ENCODE assay signal across 1 cellular context in the genomic region with DNA sequence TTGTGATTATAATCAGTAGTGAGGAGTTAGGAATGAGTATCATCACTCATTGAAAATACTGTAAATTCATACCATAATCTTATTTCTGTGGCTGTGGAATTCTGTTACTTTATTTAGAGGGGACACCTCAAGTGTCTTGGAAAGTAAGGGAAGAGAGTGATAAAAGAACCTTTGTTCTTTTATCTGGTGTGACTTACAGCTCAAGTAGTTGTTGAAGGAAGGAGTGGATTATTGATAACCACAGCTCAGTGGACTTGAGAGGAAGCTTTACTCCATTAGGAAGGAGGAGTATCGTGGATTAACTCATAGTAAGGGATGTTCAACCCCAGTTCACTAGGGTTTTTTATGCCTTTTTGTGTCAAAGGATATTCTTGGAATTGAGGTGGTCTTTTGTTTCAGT.
TF ChIP-seq lines count a peak whose summit lies in the region.

No MANE protein-coding gene starts in this region.

TF ChIP-seq in WTC11, 78 proteins besides CTCF, POLR2A, EP300 and RAD21 (continued from another document):
- TF ChIP-seq, protein P1, sequence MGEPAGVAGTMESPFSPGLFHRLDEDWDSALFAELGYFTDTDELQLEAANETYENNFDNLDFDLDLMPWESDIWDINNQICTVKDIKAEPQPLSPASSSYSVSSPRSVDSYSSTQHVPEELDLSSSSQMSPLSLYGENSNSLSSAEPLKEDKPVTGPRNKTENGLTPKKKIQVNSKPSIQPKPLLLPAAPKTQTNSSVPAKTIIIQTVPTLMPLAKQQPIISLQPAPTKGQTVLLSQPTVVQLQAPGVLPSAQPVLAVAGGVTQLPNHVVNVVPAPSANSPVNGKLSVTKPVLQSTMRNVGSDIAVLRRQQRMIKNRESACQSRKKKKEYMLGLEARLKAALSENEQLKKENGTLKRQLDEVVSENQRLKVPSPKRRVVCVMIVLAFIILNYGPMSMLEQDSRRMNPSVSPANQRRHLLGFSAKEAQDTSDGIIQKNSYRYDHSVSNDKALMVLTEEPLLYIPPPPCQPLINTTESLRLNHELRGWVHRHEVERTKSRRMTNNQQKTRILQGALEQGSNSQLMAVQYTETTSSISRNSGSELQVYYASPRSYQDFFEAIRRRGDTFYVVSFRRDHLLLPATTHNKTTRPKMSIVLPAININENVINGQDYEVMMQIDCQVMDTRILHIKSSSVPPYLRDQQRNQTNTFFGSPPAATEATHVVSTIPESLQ (CRISPR knock-in tag; IDR thresholded peaks at IDR 0.05), result no peak
- TF ChIP-seq FOXK1 (CRISPR knock-in tag; IDR thresholded peaks at IDR 0.05), result no peak
- no peak for TF ChIP-seq FOXP1 (CRISPR knock-in tag; IDR thresholded peaks at IDR 0.05; ENCODE audit: borderline replicate concordance)
- TF ChIP-seq ZNF423 (CRISPR knock-in tag; IDR thresholded peaks at IDR 0.05), result no peak
- TF ChIP-seq ZNF396 (CRISPR knock-in tag; IDR thresholded peaks at IDR 0.05; ENCODE audit: borderline replicate concordance), result no peak
- no peak for TF ChIP-seq JUN (CRISPR knock-in tag; IDR thresholded peaks at IDR 0.05)
- TF ChIP-seq, protein P2, sequence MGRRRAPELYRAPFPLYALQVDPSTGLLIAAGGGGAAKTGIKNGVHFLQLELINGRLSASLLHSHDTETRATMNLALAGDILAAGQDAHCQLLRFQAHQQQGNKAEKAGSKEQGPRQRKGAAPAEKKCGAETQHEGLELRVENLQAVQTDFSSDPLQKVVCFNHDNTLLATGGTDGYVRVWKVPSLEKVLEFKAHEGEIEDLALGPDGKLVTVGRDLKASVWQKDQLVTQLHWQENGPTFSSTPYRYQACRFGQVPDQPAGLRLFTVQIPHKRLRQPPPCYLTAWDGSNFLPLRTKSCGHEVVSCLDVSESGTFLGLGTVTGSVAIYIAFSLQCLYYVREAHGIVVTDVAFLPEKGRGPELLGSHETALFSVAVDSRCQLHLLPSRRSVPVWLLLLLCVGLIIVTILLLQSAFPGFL (CRISPR knock-in tag; IDR thresholded peaks at IDR 0.05; ENCODE audit: borderline replicate concordance), result no peak
